Comparison of ENCODE assay signal across 1 cellular context in genomic region chr12:89707623-89707991, GRCh38.
A peak's percentile ranks its signal among the peaks of the same experiment; 100 is the strongest.
TF ChIP-seq lines count a peak whose summit lies in the region.

No MANE protein-coding gene starts in this region.

TF ChIP-seq in HepG2, 621 proteins besides CTCF, POLR2A, EP300 and RAD21 (continued from another document and continues in another):
- TF ChIP-seq ZBTB34 (CRISPR knock-in tag; IDR thresholded peaks at IDR 0.05) (no peak), ZGPAT (CRISPR knock-in tag; IDR thresholded peaks at IDR 0.05) (peak; percentile 7; the same call in 1 of the 2 replicates), RFXANK (CRISPR knock-in tag; IDR thresholded peaks at IDR 0.05) (no peak), FOXA1 (IDR thresholded peaks at IDR 0.05) (no peak), FOXA1 (CRISPR knock-in tag; IDR thresholded peaks at IDR 0.05) (no peak), WIZ (CRISPR knock-in tag; IDR thresholded peaks at IDR 0.05) (no peak), ZNF431 (CRISPR knock-in tag; IDR thresholded peaks at IDR 0.05; ENCODE audit: borderline replicate concordance, low read depth) (no peak), KMT2B (CRISPR knock-in tag; IDR thresholded peaks at IDR 0.05) (0 out of 2 replicates have a peak, but pooled peaks have one; percentile 27), ZNF761 (CRISPR knock-in tag; conservative IDR thresholded peaks at IDR 0.05) (0 out of 2 replicates have a peak, but pooled peaks have one; percentile 33), ZSCAN22 (CRISPR knock-in tag; IDR thresholded peaks at IDR 0.05) (no peak), RNF219 (CRISPR knock-in tag; IDR thresholded peaks at IDR 0.05) (no peak), ZSCAN12 (CRISPR knock-in tag; IDR thresholded peaks at IDR 0.05) (no peak), SIX1 (CRISPR knock-in tag; IDR thresholded peaks at IDR 0.05; ENCODE audit: borderline replicate concordance) (no peak), SSRP1 (CRISPR knock-in tag; IDR thresholded peaks at IDR 0.05) (no peak), PHB2 (IDR thresholded peaks at IDR 0.05; ENCODE audit: partially characterized antibody) (no peak), ZBTB42 (CRISPR knock-in tag; IDR thresholded peaks at IDR 0.05) (no peak), MLLT10 (CRISPR knock-in tag; IDR thresholded peaks at IDR 0.05) (no peak), ZNF777 (CRISPR knock-in tag; IDR thresholded peaks at IDR 0.05) (no peak), KLF15 (CRISPR knock-in tag; IDR thresholded peaks at IDR 0.05; ENCODE audit: borderline replicate concordance) (no peak), NR1H2 (CRISPR knock-in tag; IDR thresholded peaks at IDR 0.05; ENCODE audit: borderline replicate concordance, low read depth) (no peak), NR2F2 (IDR thresholded peaks at IDR 0.05; ENCODE audit: borderline replicate concordance, low read depth) (no peak), LBX2 (CRISPR knock-in tag; IDR thresholded peaks at IDR 0.05; ENCODE audit: borderline replicate concordance) (no peak; the same call in 1 of the 2 replicates), SALL1 (CRISPR knock-in tag; IDR thresholded peaks at IDR 0.05) (peak; percentile 18; the same call in 1 of the 2 replicates), ZNF768 (CRISPR knock-in tag; IDR thresholded peaks at IDR 0.05) (peak; percentile 64; the same call in 1 of the 2 replicates), PBX3 (CRISPR knock-in tag; IDR thresholded peaks at IDR 0.05; ENCODE audit: borderline replicate concordance) (no peak), ZBTB1 (CRISPR knock-in tag; IDR thresholded peaks at IDR 0.05; ENCODE audit: borderline replicate concordance) (no peak), ATF7-NPFF (CRISPR knock-in tag; IDR thresholded peaks at IDR 0.05; ENCODE audit: low read depth) (no peak), ZSCAN29 (CRISPR knock-in tag; conservative IDR thresholded peaks at IDR 0.05) (no peak), ZNF263 (CRISPR knock-in tag; IDR thresholded peaks at IDR 0.05) (no peak), HNRNPL (IDR thresholded peaks at IDR 0.05; ENCODE audit: low read depth, low read length) (no peak), ARID3A (IDR thresholded peaks at IDR 0.05; ENCODE audit: low read depth, low read length) (no peak), ZNF800 (CRISPR knock-in tag; IDR thresholded peaks at IDR 0.05) (peak; percentile 41; the same call in 1 of the 2 replicates), MXD3 (CRISPR knock-in tag; IDR thresholded peaks at IDR 0.05) (no peak), ZNF282 (IDR thresholded peaks at IDR 0.05; ENCODE audit: partially characterized antibody) (no peak), MYPOP (CRISPR knock-in tag; IDR thresholded peaks at IDR 0.05) (0 out of 2 replicates have a peak, but pooled peaks have one; percentile 53), ZMAT3 (CRISPR knock-in tag; conservative IDR thresholded peaks at IDR 0.05) (no peak), MTF2 (CRISPR knock-in tag; IDR thresholded peaks at IDR 0.05; ENCODE audit: borderline replicate concordance) (no peak), ZNF816 (CRISPR knock-in tag; IDR thresholded peaks at IDR 0.05; ENCODE audit: borderline replicate concordance) (0 out of 2 replicates have a peak, but pooled peaks have one; percentile 20), SIN3B (IDR thresholded peaks at IDR 0.05; ENCODE audit: low read length) (no peak), ZSCAN20 (CRISPR knock-in tag; IDR thresholded peaks at IDR 0.05; ENCODE audit: borderline replicate concordance) (no peak), CERS6 (CRISPR knock-in tag; IDR thresholded peaks at IDR 0.05) (no peak), KMT2A (CRISPR knock-in tag; IDR thresholded peaks at IDR 0.05) (peak; percentile 71; the same call in 1 of the 2 replicates), PLRG1 (conservative IDR thresholded peaks at IDR 0.05) (no peak), NBN (conservative IDR thresholded peaks at IDR 0.05) (no peak), ZNF350 (CRISPR knock-in tag; IDR thresholded peaks at IDR 0.05; ENCODE audit: borderline replicate concordance, low read depth) (no peak), DMTF1 (CRISPR knock-in tag; IDR thresholded peaks at IDR 0.05) (no peak), FUBP1 (CRISPR knock-in tag; IDR thresholded peaks at IDR 0.05; ENCODE audit: borderline replicate concordance) (no peak)
